6 cellular contexts compared by ENCODE assay signal in the genomic region with DNA sequence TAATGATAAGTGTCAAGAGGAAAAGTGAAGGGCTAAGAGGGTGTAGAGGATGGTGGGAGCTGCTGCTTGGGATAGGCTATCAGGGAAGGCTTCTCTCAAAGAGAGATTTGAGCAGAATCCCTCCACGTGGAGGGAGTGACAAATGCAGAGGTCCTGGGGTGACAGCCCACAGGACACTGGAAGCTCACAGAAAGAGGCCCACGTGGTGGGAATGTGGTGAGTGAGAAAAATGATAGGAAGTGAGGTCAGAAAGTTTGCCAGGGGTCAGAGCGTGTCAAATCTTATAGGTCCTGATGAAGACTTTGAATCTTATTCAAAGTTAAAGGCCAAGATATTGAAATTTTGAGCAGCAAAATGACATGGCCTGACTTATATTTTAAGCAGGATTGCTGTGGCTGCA.
"Had no signal": no experiment of that assay in that cellular context is flagged by ENCODE, and none has a peak within 500 bp of the region (broad histone marks: within the 10 kb centered on the region; RNA-seq: fewer than 3 reads in every experiment).

No MANE protein-coding gene starts in this region.

- H3K36me3 ChIP-seq: HAP-1 had no signal

- H3K4me1 ChIP-seq: HAP-1 had no signal

- H3K9ac ChIP-seq: GM23248 had no signal

- H3K4me3 Mint-ChIP-seq: HFFc6, IgD-negative memory B cell had no signal

- H3K27ac Mint-ChIP-seq: HFFc6, IgD-negative memory B cell had no signal

- H3K4me1 Mint-ChIP-seq: IgD-negative memory B cell had no signal

- H3K9me3 Mint-ChIP-seq: HFFc6, IgD-negative memory B cell had no signal

- H3K36me3 Mint-ChIP-seq: IgD-negative memory B cell had no signal

- H3K9me3 ChIP-seq: HAP-1 had no signal

- H3K4me3 ChIP-seq: GM23248, HAP-1 had no signal

- H2AFZ ChIP-seq: GM23248 had no signal

- DNase-seq: GM23248, H7, HFFc6 had no signal

- H3K27ac ChIP-seq: GM23248, HL-60 had no signal
